16 cellular contexts compared by ENCODE assay signal in the genomic region with DNA sequence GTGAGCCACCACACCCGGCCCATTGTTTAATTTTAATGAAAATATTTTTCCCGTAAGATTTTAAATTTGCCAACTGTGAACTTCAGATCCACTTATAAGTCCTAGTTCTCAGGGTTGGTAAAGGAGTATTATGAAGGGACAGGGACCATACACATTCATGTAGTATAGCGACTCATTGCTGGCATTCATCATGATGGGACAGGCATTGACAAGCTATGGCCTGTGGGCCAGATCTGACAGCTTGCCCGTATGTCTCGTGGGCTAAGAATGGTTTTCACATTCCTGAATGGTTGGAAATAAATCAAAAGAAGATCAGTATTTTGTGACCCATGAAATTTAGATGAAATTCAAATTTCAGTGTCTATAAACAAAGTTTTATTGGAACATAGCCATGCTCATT. TPM values are rescaled to one million over a fixed set of nuclear protein-coding genes. Genes with fewer than 3 reads are reported as not detected.
DNase-seq lines count a peak whose midpoint lies in the region; ATAC-seq and TF ChIP-seq lines count a peak whose summit lies in the region.
"Had no signal": no experiment of that assay in that cellular context is flagged by ENCODE, and none has a peak within 500 bp of the region (broad histone marks: within the 10 kb centered on the region; RNA-seq: fewer than 3 reads in every experiment).

No MANE protein-coding gene starts in this region.

- H3K27me3 ChIP-seq in mammary epithelial cell (ENCODE audit: insufficient read depth, low read length) (peaks cover 5% of the 10 kb centered on the region), foreskin keratinocyte (peaks cover 24% of the 10 kb centered on the region), gastrocnemius medialis (peaks cover 19 to 37% (median 31%) of the 10 kb centered on the region in 3 donors)

- dilution Hi-C loops in mammary epithelial cell (cut with HindIII; ENCODE audit: low sequenced_read_pairs), result no loop called here

- H3K9ac ChIP-seq in mammary epithelial cell (ENCODE audit: insufficient read depth, low read length), result no peak overlapping the region

- intact Hi-C loops in mammary epithelial cell (cut with micrococcal nuclease) (no loop called here), MCF 10A (cut with micrococcal nuclease) (no loop called here), gastrocnemius medialis (cut with DNase I; ENCODE audit: low total_unique reads) (no loop called here)

- no peaks in the 10 kb centered on the region for H3K36me3 ChIP-seq in mammary epithelial cell (ENCODE audit: insufficient read depth, low read length)
- H3K36me3 ChIP-seq in gastrocnemius medialis, result no peaks in the 10 kb centered on the region

- H3K9me3 Mint-ChIP-seq in MCF 10A (ENCODE audit: unreplicated experiment), result peaks cover 11% of the 10 kb centered on the region

- H3K27ac ChIP-seq in mammary epithelial cell (ENCODE audit: insufficient read depth, low read depth, low read length), result no peak overlapping the region
- no peak overlapping the region for H3K27ac ChIP-seq in foreskin keratinocyte
- no peak overlapping the region for H3K27ac ChIP-seq in coronary artery
- H3K27ac ChIP-seq in gastrocnemius medialis, result no peak overlapping the region
- H3K27ac ChIP-seq: 22Rv1, HL-60 had no signal

- no peaks in the 10 kb centered on the region for H3K4me1 Mint-ChIP-seq in MCF 10A (ENCODE audit: insufficient read depth, unreplicated experiment)

- POLR2A ChIA-PET in MCF 10A (lab: Yijun Ruan, JAX), result no interaction called here

- no peak overlapping the region for H3K4me2 ChIP-seq in mammary epithelial cell (ENCODE audit: insufficient read depth, low read depth, low read length)
- H3K4me2 ChIP-seq: GM23338 had no signal

- no peaks in the 10 kb centered on the region for H3K36me3 Mint-ChIP-seq in MCF 10A (ENCODE audit: insufficient read depth, unreplicated experiment)

- H3K4me3 Mint-ChIP-seq in MCF 10A (ENCODE audit: unreplicated experiment), result no peak overlapping the region
- H3K4me3 Mint-ChIP-seq: CD4-positive, alpha-beta T cell; GM23338 had no signal

- H3K9me3 ChIP-seq in mammary epithelial cell (replicated peaks; ENCODE audit: insufficient read depth, low read length), result peaks cover 2% of the 10 kb centered on the region
- no peaks in the 10 kb centered on the region for H3K9me3 ChIP-seq in gastrocnemius medialis

- H4K20me1 ChIP-seq in mammary epithelial cell (ENCODE audit: insufficient read depth, low read length), result no peaks in the 10 kb centered on the region

- H2AFZ ChIP-seq in mammary epithelial cell (ENCODE audit: low read depth, low read length), result no peak overlapping the region
- H2AFZ ChIP-seq: GM23338 had no signal

- TF ChIP-seq CTCF in mammary epithelial cell (conservative IDR thresholded peaks at IDR 0.05 in 1 of 2, IDR thresholded peaks at IDR 0.05 in 1 of 2; ENCODE audit: extremely low read depth in 1 of 2, insufficient read depth in 1 of 2, low read depth in 1 of 2, low read length in 2 of 2) (no peak), MCF 10A (IDR thresholded peaks at IDR 0.05; ENCODE audit: unreplicated experiment) (no peak), foreskin keratinocyte (conservative IDR thresholded peaks at IDR 0.05) (no peak), coronary artery (IDR thresholded peaks at IDR 0.05) (no peak), gastrocnemius medialis (IDR thresholded peaks at IDR 0.05 in 4 of 5, conservative IDR thresholded peaks at IDR 0.05 in 1 of 5) (no peak)

- no peak for ATAC-seq in foreskin keratinocyte
- no peak for ATAC-seq in gastrocnemius medialis
- ATAC-seq: GM23338 had no signal

- peaks cover 15% of the 10 kb centered on the region for H3K27me3 Mint-ChIP-seq in MCF 10A (ENCODE audit: insufficient read depth, unreplicated experiment)

- 46% methylated on average over 5 of the region's 5 CpGs for WGBS in mammary epithelial cell (ENCODE audit: low coverage, missing lambda C conversion rate)

- DNase-seq in mammary epithelial cell (peak; percentile 25), MCF 10A (ENCODE audit: unreplicated experiment) (no peak), NCI-H526 treated with DMSO at 0.1 percent for 48 hours (lab: John Stamatoyannopoulos, UW) (peak; percentile 88), foreskin keratinocyte (peak; percentile 20 to 51), coronary artery (ENCODE audit: low spot score) (no peak), pons (ENCODE audit: low spot score) (no peak), gastrocnemius medialis (no peak)
- DNase-seq: AML-193; C1 segment of cervical spinal cord; Calu3; CD4-positive, alpha-beta T cell; DMS 273 treated with DMSO at 0.1 percent for 48 hours; H7 had no signal

- H3K4me3 ChIP-seq in mammary epithelial cell (replicated peaks in 1 of 3; ENCODE audit: insufficient read depth in 1 of 3, low read depth in 2 of 3, low read length in 3 of 3), result no peak overlapping the region
- H3K4me3 ChIP-seq in coronary artery, result no peak overlapping the region
- no peak overlapping the region for H3K4me3 ChIP-seq in gastrocnemius medialis
- H3K4me3 ChIP-seq: GM23338 had no signal

- in situ Hi-C loops in mammary epithelial cell (cut with MboI; ENCODE audit: low sequenced_read_pairs in 2 of 2) (no loop called here), gastrocnemius medialis (cut with MboI; ENCODE audit: low sequenced_read_pairs in 4 of 4) (no loop called here)

- BruUV-seq in mammary epithelial cell (replicated peaks; lab: Mats Ljungman, UMichigan) (no TSS peak), MCF 10A (replicated peaks; lab: Mats Ljungman, UMichigan) (no TSS peak)

- no peak for TF ChIP-seq POLR2A in gastrocnemius medialis (IDR thresholded peaks at IDR 0.05)

- H3K79me2 ChIP-seq in mammary epithelial cell (ENCODE audit: insufficient read depth, low read length), result no peaks in the 10 kb centered on the region

- peaks cover 8% of the 10 kb centered on the region for H3K4me1 ChIP-seq in mammary epithelial cell (ENCODE audit: insufficient read depth, low read length)
- no peaks in the 10 kb centered on the region for H3K4me1 ChIP-seq in foreskin keratinocyte
- no peaks in the 10 kb centered on the region for H3K4me1 ChIP-seq in gastrocnemius medialis

- CTCF ChIA-PET in mammary epithelial cell (lab: Charles Lee; ENCODE audit: low non-redundant PET), result no interaction called here
- CTCF ChIA-PET in MCF 10A (lab: Yijun Ruan, JAX), result no interaction called here

- H3K27ac Mint-ChIP-seq in MCF 10A (ENCODE audit: low read depth, unreplicated experiment), result no peak overlapping the region
- H3K27ac Mint-ChIP-seq: CD4-positive, alpha-beta T cell; GM23338 had no signal

RNA-seq across cellular contexts. Expression of a gene that starts 4.0 kb away (rescaled TPM):
- total RNA-seq in mammary epithelial cell, result 1 to 10 TPM; 1.7 to 3.2 TPM
- polyA plus RNA-seq in mammary epithelial cell, result 0.39 TPM
- polyA minus RNA-seq in mammary epithelial cell, result not detected
- 0.42 TPM in 1 of 2 replicates, not detected in the other for total RNA-seq in MCF 10A (2022)
- 1.1 and 1.3 TPM in 2 replicates for total RNA-seq in foreskin keratinocyte
- polyA plus RNA-seq in foreskin keratinocyte, result 0.58 and 0.60 TPM in 2 replicates
- 1 to 10 TPM; 1.4 to 5.5 (median 1.8) TPM for total RNA-seq in gastrocnemius medialis

Comparison
In these comparisons a context has a peak if more than half of its experiments do, and no peak if none do; other contexts are left out.
1. DNase-seq: peak in mammary epithelial cell (single experiment), NCI-H526 treated with DMSO at 0.1 percent for 48 hours (single experiment) and foreskin keratinocyte (2 of 2); none in MCF 10A (single experiment), coronary artery (single experiment), pons (single experiment) and gastrocnemius medialis (0 of 2).